18 cellular contexts compared by ENCODE assay signal in the genomic region with DNA sequence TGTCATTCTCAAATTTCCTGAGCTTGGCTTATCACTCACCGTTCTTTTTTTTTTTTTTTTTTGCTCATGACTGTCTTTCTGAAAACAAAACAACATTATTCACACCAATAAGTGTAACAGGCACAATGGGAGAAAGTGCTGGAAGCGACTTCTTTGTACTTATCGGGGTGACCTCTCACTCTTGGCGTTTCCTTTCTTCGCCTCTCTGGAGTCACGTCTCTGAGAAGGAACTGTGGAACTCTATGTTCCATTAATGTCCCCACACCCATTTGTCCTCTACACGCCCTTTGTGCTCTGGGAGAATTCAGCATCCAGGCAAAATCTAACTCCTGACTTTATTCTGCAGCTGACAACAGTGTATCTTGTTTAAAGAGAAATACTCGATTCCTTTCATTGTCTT.
DNase-seq lines count a peak whose midpoint lies in the region; ATAC-seq, FAIRE-seq and TF ChIP-seq lines count a peak whose summit lies in the region.
"Had no signal": no experiment of that assay in that cellular context is flagged by ENCODE, and none has a peak within 500 bp of the region (broad histone marks: within the 10 kb centered on the region; RNA-seq: fewer than 3 reads in every experiment).

No MANE protein-coding gene starts in this region.

- H3K4me1 Mint-ChIP-seq in CD4-positive, alpha-beta memory T cell, result no peaks in the 10 kb centered on the region
- H3K4me1 Mint-ChIP-seq: CD4-positive, CD25-positive, alpha-beta regulatory T cell had no signal

- H3K9me3 ChIP-seq in endothelial cell of umbilical vein (replicated peaks; ENCODE audit: control insufficient read depth, insufficient read depth, low read length) (no peaks in the 10 kb centered on the region), right atrium auricular region (no peaks in the 10 kb centered on the region), right lobe of liver (no peaks in the 10 kb centered on the region), spleen (no peaks in the 10 kb centered on the region)
- no peaks in the 10 kb centered on the region for H3K9me3 ChIP-seq in CD4-positive, alpha-beta memory T cell (ENCODE audit: control insufficient read depth in 1 of 2, low read length in 2 of 2)
- H3K9me3 ChIP-seq: BE2C, Caco-2, HAP-1 had no signal

- no peak overlapping the region for H2AFZ ChIP-seq in endothelial cell of umbilical vein (ENCODE audit: low read depth, low read length)
- H2AFZ ChIP-seq: GM23248 had no signal

- no peaks in the 10 kb centered on the region for H3K36me3 Mint-ChIP-seq in CD4-positive, alpha-beta memory T cell
- H3K36me3 Mint-ChIP-seq: CD4-positive, CD25-positive, alpha-beta regulatory T cell had no signal

- intact Hi-C loops in endothelial cell of umbilical vein (cut with micrococcal nuclease), result no loop called here
- intact Hi-C loops in Right ventricle myocardium superior (cut with DNase I), result no loop called here
- intact Hi-C loops in right lobe of liver (cut with DNase I), result no loop called here
- intact Hi-C loops in spleen (cut with DNase I; ENCODE audit: low total_unique reads), result no loop called here
- intact Hi-C loops in CD4-positive, alpha-beta memory T cell (cut with micrococcal nuclease), result no loop called here

- H3K4me1 ChIP-seq in endothelial cell of umbilical vein (ENCODE audit: control insufficient read depth, extremely low read depth, insufficient read depth, low read length), result no peaks in the 10 kb centered on the region
- H3K4me1 ChIP-seq in right atrium auricular region, result no peaks in the 10 kb centered on the region
- no peaks in the 10 kb centered on the region for H3K4me1 ChIP-seq in right lobe of liver
- no peaks in the 10 kb centered on the region for H3K4me1 ChIP-seq in spleen
- H3K4me1 ChIP-seq in CD4-positive, alpha-beta memory T cell (ENCODE audit: insufficient read depth, low read length), result no peaks in the 10 kb centered on the region
- H3K4me1 ChIP-seq: BE2C, Caco-2, HAP-1 had no signal

- H4K20me1 ChIP-seq in endothelial cell of umbilical vein (replicated peaks; ENCODE audit: control insufficient read depth, extremely low read depth, insufficient read depth, low read length), result no peaks in the 10 kb centered on the region

- H3K9me3 Mint-ChIP-seq in CD4-positive, alpha-beta memory T cell, result no peaks in the 10 kb centered on the region
- H3K9me3 Mint-ChIP-seq: CD4-positive, CD25-positive, alpha-beta regulatory T cell had no signal

- H3K27me3 ChIP-seq in endothelial cell of umbilical vein (ENCODE audit: control insufficient read depth in 2 of 2, insufficient read depth in 2 of 2, low read length in 2 of 2), result peaks cover 0 to 2% of the 10 kb centered on the region in 2 experiments
- no peaks in the 10 kb centered on the region for H3K27me3 ChIP-seq in right atrium auricular region
- H3K27me3 ChIP-seq in right lobe of liver, result no peaks in the 10 kb centered on the region
- H3K27me3 ChIP-seq in spleen (replicated peaks in 1 of 7), result peaks cover 0 to 26% (median 4%) of the 10 kb centered on the region in 7 donors
- H3K27me3 ChIP-seq in CD4-positive, alpha-beta memory T cell (ENCODE audit: insufficient read depth, low read length), result no peaks in the 10 kb centered on the region

- no peak overlapping the region for H3K27ac Mint-ChIP-seq in CD4-positive, alpha-beta memory T cell
- H3K27ac Mint-ChIP-seq: CD4-positive, CD25-positive, alpha-beta regulatory T cell had no signal

- no peak for TF ChIP-seq POLR2A in endothelial cell of umbilical vein (IDR thresholded peaks at IDR 0.05; ENCODE audit: low read depth, low read length)
- no peak for TF ChIP-seq POLR2A in right lobe of liver (IDR thresholded peaks at IDR 0.05)
- TF ChIP-seq POLR2A in spleen (IDR thresholded peaks at IDR 0.05), result no peak

- H3K36me3 ChIP-seq in endothelial cell of umbilical vein (ENCODE audit: control insufficient read depth in 2 of 2, extremely low read depth in 1 of 2, insufficient read depth in 2 of 2, low read length in 2 of 2) (no peaks in the 10 kb centered on the region), right atrium auricular region (no peaks in the 10 kb centered on the region), right lobe of liver (no peaks in the 10 kb centered on the region), spleen (no peaks in the 10 kb centered on the region)
- H3K36me3 ChIP-seq in CD4-positive, alpha-beta memory T cell (ENCODE audit: insufficient read depth, low read length), result no peaks in the 10 kb centered on the region
- H3K36me3 ChIP-seq: BE2C, HAP-1 had no signal

- H3K79me2 ChIP-seq in endothelial cell of umbilical vein (ENCODE audit: control insufficient read depth, insufficient read depth, low read length), result no peaks in the 10 kb centered on the region

- ATAC-seq in Right ventricle myocardium superior (ENCODE audit: poor library complexity) (peak; percentile 73), right lobe of liver (peak in 3 of 4 donors; percentile 41 to 57 (median 41))

- TF ChIP-seq CTCF in endothelial cell of umbilical vein (IDR thresholded peaks at IDR 0.05; ENCODE audit: extremely low read depth in 1 of 2, insufficient read depth in 1 of 2, low read depth in 1 of 2, low read length in 2 of 2) (no peak), right atrium auricular region (IDR thresholded peaks at IDR 0.05) (no peak), right lobe of liver (IDR thresholded peaks at IDR 0.05) (no peak), spleen (IDR thresholded peaks at IDR 0.05 in 8 of 11, conservative IDR thresholded peaks at IDR 0.05 in 3 of 11) (no peak)

- no peak overlapping the region for H3K4me2 ChIP-seq in endothelial cell of umbilical vein (ENCODE audit: insufficient read depth, low read length)

- H3K9ac ChIP-seq in endothelial cell of umbilical vein (replicated peaks; ENCODE audit: extremely low read depth, insufficient read depth, low read length), result no peak overlapping the region
- H3K9ac ChIP-seq: GM23248 had no signal

- no TSS peak for BruUV-seq in endothelial cell of umbilical vein (replicated peaks; lab: Mats Ljungman, UMichigan)

- POLR2A ChIA-PET in endothelial cell of umbilical vein (lab: Charles Lee), result no interaction called here
- POLR2A ChIA-PET in CD4-positive, alpha-beta memory T cell (lab: Charles Lee; ENCODE audit: partially characterized antibody), result no interaction called here

- no peak for FAIRE-seq in endothelial cell of umbilical vein (lab: Jason Lieb, UNC)
- FAIRE-seq: A204.1, D721Med, G401.6, GM12891, GM19239 had no signal

- CTCF ChIA-PET in endothelial cell of umbilical vein (lab: Charles Lee), result no interaction called here
- CTCF ChIA-PET in CD4-positive, alpha-beta memory T cell (lab: Charles Lee; ENCODE audit: partially characterized antibody), result interaction anchor here (0.7 to 2.1 kb wide), 2 partner anchors 10 to 397 kb away, joined by 3 to 7 read pairs; no protein-coding TSS in a partner anchor

- H3K4me3 ChIP-seq in endothelial cell of umbilical vein (replicated peaks in 1 of 3; ENCODE audit: insufficient read depth in 1 of 3, low read depth in 1 of 3, low read length in 3 of 3), result no peak overlapping the region
- H3K4me3 ChIP-seq in right atrium auricular region, result no peak overlapping the region
- H3K4me3 ChIP-seq in right lobe of liver, result no peak overlapping the region
- H3K4me3 ChIP-seq in spleen, result no peak overlapping the region
- no peak overlapping the region for H3K4me3 ChIP-seq in CD4-positive, alpha-beta memory T cell (ENCODE audit: low read length in 2 of 2)
- H3K4me3 ChIP-seq: GM23248, HAP-1 had no signal

- dilution Hi-C loops in endothelial cell of umbilical vein (cut with MboI; ENCODE audit: extremely low pct_ligation_motif_present, low sequenced_read_pairs), result no loop called here

- peaks cover 6 to 24% of the 10 kb centered on the region in 2 donors for H3K27me3 Mint-ChIP-seq in CD4-positive, alpha-beta memory T cell

- no peaks in the 10 kb centered on the region for H3K9me1 ChIP-seq in endothelial cell of umbilical vein (replicated peaks; ENCODE audit: control insufficient read depth, extremely low read depth, insufficient read depth, low read length)

- DNase-seq in endothelial cell of umbilical vein (ENCODE audit: low read depth, low spot score) (peak; percentile 2), Right ventricle myocardium superior (no peak), right atrium auricular region (ENCODE audit: low spot score) (peak; percentile 67), right lobe of liver (no peak), spleen (no peak)
- DNase-seq in CD4-positive, alpha-beta memory T cell, result no peak
- DNase-seq: ACHN; BE2C; C1 segment of cervical spinal cord; Caco-2; CD4-positive, CD25-positive, alpha-beta regulatory T cell; GM23248 had no signal

- H3K4me3 Mint-ChIP-seq in CD4-positive, alpha-beta memory T cell, result no peak overlapping the region
- H3K4me3 Mint-ChIP-seq: CD4-positive, CD25-positive, alpha-beta regulatory T cell had no signal

- H3K27ac ChIP-seq in endothelial cell of umbilical vein (ENCODE audit: insufficient read depth, low read depth, low read length) (no peak overlapping the region), right atrium auricular region (no peak overlapping the region), right lobe of liver (no peak overlapping the region), spleen (no peak overlapping the region)
- H3K27ac ChIP-seq in CD4-positive, alpha-beta memory T cell (ENCODE audit: low read depth, low read length), result no peak overlapping the region
- H3K27ac ChIP-seq: GM23248 had no signal

- WGBS in right lobe of liver (ENCODE audit: insufficient coverage, low coverage, low lambda C conversion rate, missing lambda C conversion rate), result 56% methylated on average over 8 of the region's 8 CpGs
- WGBS in spleen, 5 donors, result 64 to 75% (median 71%) methylated on average over 8 of the region's 8 CpGs

TF ChIP-seq in endothelial cell of umbilical vein, 7 proteins besides CTCF, POLR2A, EP300 and RAD21:
- TF ChIP-seq JUN (IDR thresholded peaks at IDR 0.05; ENCODE audit: borderline replicate concordance, insufficient read depth, insufficient read length, low read depth) (no peak), FOS (IDR thresholded peaks at IDR 0.05; ENCODE audit: borderline replicate concordance, insufficient read depth, low read length) (peak; percentile 24), EZH2 (IDR thresholded peaks at IDR 0.05; ENCODE audit: borderline replicate concordance, low read depth, low read length, severe bottlenecking) (no peak), GATA2 (IDR thresholded peaks at IDR 0.05; ENCODE audit: insufficient read depth, insufficient read length, low read depth, low read length) (peak; percentile 57), POLR2AphosphoS5 (IDR thresholded peaks at IDR 0.05; ENCODE audit: insufficient read depth, low read depth, low read length) (no peak), MYC (IDR thresholded peaks at IDR 0.05; ENCODE audit: low read depth, low read length) (no peak)
- TF ChIP-seq, protein P1, sequence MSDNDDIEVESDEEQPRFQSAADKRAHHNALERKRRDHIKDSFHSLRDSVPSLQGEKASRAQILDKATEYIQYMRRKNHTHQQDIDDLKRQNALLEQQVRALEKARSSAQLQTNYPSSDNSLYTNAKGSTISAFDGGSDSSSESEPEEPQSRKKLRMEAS (IDR thresholded peaks at IDR 0.05; ENCODE audit: insufficient read depth, insufficient read length), result no peak

Comparison
In these comparisons a context has a peak if more than half of its experiments do, and no peak if none do; other contexts are left out.
1. DNase-seq: peak in endothelial cell of umbilical vein (single experiment) and right atrium auricular region (single experiment); none in Right ventricle myocardium superior (single experiment), right lobe of liver (0 of 3), spleen (single experiment) and CD4-positive, alpha-beta memory T cell (0 of 5).